8 cellular contexts compared by ENCODE assay signal in the genomic region with DNA sequence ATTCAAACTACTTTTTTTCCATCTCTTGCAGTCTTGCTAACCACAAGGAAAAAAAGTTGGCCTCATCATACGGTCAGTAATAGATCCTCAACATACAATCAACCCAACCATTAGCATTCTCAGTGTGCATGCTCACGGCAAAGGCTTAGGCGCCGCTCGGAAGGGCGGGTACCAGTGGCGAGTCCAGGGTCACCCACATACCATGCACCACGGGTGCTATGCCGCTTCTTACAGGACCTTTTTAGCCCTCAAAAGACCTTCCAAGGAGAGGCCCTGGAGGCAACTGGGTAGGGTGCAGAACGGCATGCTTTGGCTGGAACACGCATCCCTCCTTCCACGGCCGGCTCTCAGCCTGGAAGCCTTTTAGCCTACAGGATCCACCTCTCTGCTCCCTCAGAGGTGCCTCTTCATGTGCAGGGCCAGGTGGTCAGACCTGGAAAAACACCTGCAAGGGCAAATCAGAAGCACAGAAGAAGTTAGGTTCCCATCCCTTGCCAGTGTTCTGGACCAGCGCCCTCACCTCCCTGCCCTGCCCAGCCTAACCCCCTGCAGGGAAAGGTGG. TPM values are rescaled to one million over a fixed set of nuclear protein-coding genes. Genes with fewer than 3 reads are reported as not detected.
DNase-seq lines count a peak whose midpoint lies in the region; ATAC-seq and TF ChIP-seq lines count a peak whose summit lies in the region.

No MANE protein-coding gene starts in this region.

- no peaks in the 10 kb centered on the region for H3K9me3 ChIP-seq in CD4-positive, alpha-beta T cell (ENCODE audit: control insufficient read depth, low read length)

- peak overlapping the region; percentile 99 for H3K27ac ChIP-seq in CD4-positive, alpha-beta T cell (ENCODE audit: low read depth, low read length)
- peak overlapping the region; percentile 99 for H3K27ac ChIP-seq in RWPE1

- H3K27me3 Mint-ChIP-seq in CD4-positive, alpha-beta T cell, result no peaks in the 10 kb centered on the region
- H3K27me3 Mint-ChIP-seq in endothelial cell (ENCODE audit: unreplicated experiment) (peaks cover 35% of the 10 kb centered on the region), nephron (ENCODE audit: low read depth) (no peaks in the 10 kb centered on the region)

- POLR2A ChIA-PET in CD4-positive, alpha-beta T cell (lab: Charles Lee), result interaction anchor here (0.7 to 5.9 kb wide), 9 partner anchors 14 to 301 kb away, joined by 3 to 56 read pairs (median 8); no protein-coding TSS in a partner anchor
- POLR2A ChIA-PET in RWPE1 (lab: Yijun Ruan, JAX; ENCODE audit: low non-redundant PET), result no interaction called here

- intact Hi-C loops in CD4-positive, alpha-beta T cell (cut with DNase I, micrococcal nuclease), result loop anchor here in 1 of 2 experiments (5.0 kb wide), 2 partner anchors 48 to 112 kb away; no protein-coding TSS in a partner anchor

- H3K9me3 Mint-ChIP-seq in CD4-positive, alpha-beta T cell, result no peaks in the 10 kb centered on the region
- H3K9me3 Mint-ChIP-seq in endothelial cell (ENCODE audit: unreplicated experiment) (no peaks in the 10 kb centered on the region), nephron (no peaks in the 10 kb centered on the region)

- no peak for TF ChIP-seq CTCF in CD4-positive, alpha-beta T cell (IDR thresholded peaks at IDR 0.05)
- TF ChIP-seq CTCF in RWPE1 (conservative IDR thresholded peaks at IDR 0.05; ENCODE audit: low read depth) (no peak), endothelial cell (IDR thresholded peaks at IDR 0.05; ENCODE audit: unreplicated experiment) (no peak), nephron (IDR thresholded peaks at IDR 0.05; ENCODE audit: unreplicated experiment in 3 of 3) (no peak), GM20000 (IDR thresholded peaks at IDR 0.05; ENCODE audit: extremely low read depth, missing control alignments) (no peak)

- peak overlapping the region; percentile 91 for H3K4me3 Mint-ChIP-seq in CD4-positive, alpha-beta T cell
- H3K4me3 Mint-ChIP-seq in endothelial cell (ENCODE audit: unreplicated experiment) (peak overlapping the region; percentile 79), nephron (peak overlapping the region in 2 of 3 experiments; percentile 15 to 32)

- peak in 1 of 10 experiments; percentile 40 for DNase-seq in CD4-positive, alpha-beta T cell
- DNase-seq in RWPE1 (ENCODE audit: low spot score) (no peak), endothelial cell (ENCODE audit: low spot score) (no peak), GM20000 (ENCODE audit: low spot score) (no peak), HuH-7 (ENCODE audit: low spot score) (no peak), putamen (ENCODE audit: low spot score) (no peak)

- H3K27ac Mint-ChIP-seq in CD4-positive, alpha-beta T cell, result peak overlapping the region; percentile 97
- peak overlapping the region; percentile 62 for H3K27ac Mint-ChIP-seq in endothelial cell (ENCODE audit: unreplicated experiment)
- H3K27ac Mint-ChIP-seq in nephron, result peak overlapping the region in 2 of 3 experiments; percentile 5 to 10

- peaks cover 79% of the 10 kb centered on the region for H3K4me1 Mint-ChIP-seq in CD4-positive, alpha-beta T cell (ENCODE audit: low read depth)
- H3K4me1 Mint-ChIP-seq in endothelial cell (ENCODE audit: unreplicated experiment), result peaks cover 70% of the 10 kb centered on the region
- H3K4me1 Mint-ChIP-seq in nephron, result peaks cover 68% of the 10 kb centered on the region

- peaks cover 95% of the 10 kb centered on the region for H3K36me3 Mint-ChIP-seq in CD4-positive, alpha-beta T cell (ENCODE audit: low read depth)
- peaks cover 90% of the 10 kb centered on the region for H3K36me3 Mint-ChIP-seq in endothelial cell (ENCODE audit: low read depth, unreplicated experiment)
- peaks cover 87% of the 10 kb centered on the region for H3K36me3 Mint-ChIP-seq in nephron (ENCODE audit: low read depth)

- CTCF ChIA-PET in CD4-positive, alpha-beta T cell (lab: Charles Lee), result no interaction called here
- CTCF ChIA-PET in RWPE1 (lab: Yijun Ruan, JAX), result interaction anchor here (0.5 kb wide), 1 partner anchor 151 kb away, joined by 3 read pairs; no protein-coding TSS in a partner anchor

- H3K27me3 ChIP-seq in CD4-positive, alpha-beta T cell (ENCODE audit: control insufficient read depth, insufficient read depth, low read length), result no peaks in the 10 kb centered on the region

- ATAC-seq in CD4-positive, alpha-beta T cell (ENCODE audit: poor library complexity), result no peak
- no peak for ATAC-seq in GM21526 (IDR thresholded peaks at IDR 0.05; ENCODE audit: low FRiP score, unreplicated experiment)

RNA-seq across cellular contexts. Expression of gene KLF6, which starts 5.8 kb away (rescaled TPM):
- 100 to 1,000 TPM; 851 to 874 TPM for total RNA-seq in CD4-positive, alpha-beta T cell
- 328 TPM for total RNA-seq in endothelial cell (ENCODE audit: unreplicated experiment)

Comparison
In these comparisons a context has a peak if more than half of its experiments do, and no peak if none do; other contexts are left out.
1. H3K27ac Mint-ChIP-seq: peak in every context shown above with its lines; median percentile 97 in CD4-positive, alpha-beta T cell; 62 in endothelial cell; 8 in nephron.
2. H3K4me3 Mint-ChIP-seq: peak in every context shown above with its lines; median percentile 91 in CD4-positive, alpha-beta T cell; 79 in endothelial cell; 24 in nephron.